Comparison of ENCODE assay signal across 11 cellular contexts in the genomic region with DNA sequence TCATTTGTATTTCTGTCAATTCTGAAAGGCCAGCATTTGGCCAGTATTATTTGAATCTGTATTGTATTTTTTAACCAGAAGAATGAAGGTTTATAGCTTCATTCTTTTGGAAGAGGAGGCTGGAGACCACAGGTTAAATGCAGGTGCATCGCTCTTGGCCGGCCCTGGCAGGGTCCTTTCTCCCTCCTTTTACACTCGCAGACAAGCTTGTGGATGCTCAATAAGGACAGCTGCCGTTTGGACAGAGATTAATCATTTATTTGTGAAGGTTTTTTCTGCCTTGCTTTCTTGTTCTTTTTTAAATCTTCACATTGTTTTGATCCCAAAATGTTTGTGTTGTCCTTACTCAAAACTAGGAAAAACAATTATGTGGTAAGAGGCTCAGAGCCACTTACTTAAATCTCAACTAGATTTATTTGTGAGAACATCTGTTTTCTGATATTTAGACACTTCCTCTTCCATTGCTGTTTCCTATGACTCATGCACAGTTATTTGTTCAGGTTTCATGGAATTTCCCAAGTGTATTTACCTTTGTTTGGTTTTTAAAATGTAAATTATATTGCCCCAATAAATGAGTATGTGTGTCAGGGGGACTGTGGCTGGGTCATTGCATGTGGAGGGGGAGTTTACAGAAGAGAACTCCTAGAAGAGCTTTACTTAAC. TPM values are rescaled to one million over a fixed set of nuclear protein-coding genes. Genes with fewer than 3 reads are reported as not detected.
A peak's percentile ranks its signal among the peaks of the same experiment; 100 is the strongest.
DNase-seq lines count a peak whose midpoint lies in the region; ATAC-seq, FAIRE-seq and TF ChIP-seq lines count a peak whose summit lies in the region.
"Had no signal": no experiment of that assay in that cellular context is flagged by ENCODE, and none has a peak within 500 bp of the region (broad histone marks: within the 10 kb centered on the region; RNA-seq: fewer than 3 reads in every experiment).

No MANE protein-coding gene starts in this region.

- CTCF ChIA-PET in Panc1 (lab: Charles Lee), result no interaction called here

- POLR2A ChIA-PET in Panc1 (lab: Charles Lee), result no interaction called here

- no peak overlapping the region for H3K9ac ChIP-seq in rectal smooth muscle tissue (ENCODE audit: low read length)

- H3K4me3 ChIP-seq in Panc1 (ENCODE audit: low read depth in 2 of 2, low read length in 2 of 2), result no peak overlapping the region
- H3K4me3 ChIP-seq in esophagus squamous epithelium, result no peak overlapping the region
- no peak overlapping the region for H3K4me3 ChIP-seq in rectal smooth muscle tissue (ENCODE audit: low read length)
- H3K4me3 ChIP-seq in lower leg skin (ENCODE audit: low read depth, poor library complexity, severe bottlenecking), result no peak overlapping the region

- no peak overlapping the region for H3K27ac ChIP-seq in Panc1 (ENCODE audit: low read length)
- H3K27ac ChIP-seq in esophagus squamous epithelium, result peak overlapping the region; percentile 6 to 82 (median 80)
- peak overlapping the region; percentile 60 for H3K27ac ChIP-seq in rectal smooth muscle tissue (ENCODE audit: low read depth, low read length)

- TF ChIP-seq CTCF in Panc1 (IDR thresholded peaks at IDR 0.05) (no peak), esophagus squamous epithelium (IDR thresholded peaks at IDR 0.05) (no peak), lower leg skin (IDR thresholded peaks at IDR 0.05) (no peak)

- H3K4me1 ChIP-seq in Panc1 (ENCODE audit: control insufficient read depth, insufficient read depth, low read length), result no peaks in the 10 kb centered on the region
- peaks cover 0 to 42% (median 12%) of the 10 kb centered on the region in 3 donors for H3K4me1 ChIP-seq in esophagus squamous epithelium
- H3K4me1 ChIP-seq in rectal smooth muscle tissue (ENCODE audit: control insufficient read depth, insufficient read depth, low read length), result peaks cover 10% of the 10 kb centered on the region

- in situ Hi-C loops in Panc1 (cut with HindIII; ENCODE audit: low pct_unique_long_range_greater_than_20kb, low sequenced_read_pairs), result no loop called here

- no peak for DNase-seq in GM12891 (ENCODE audit: insufficient read length, low spot score)
- DNase-seq in Panc1 (ENCODE audit: low read depth, low spot score), result peak; percentile 50
- no peak for DNase-seq in esophagus squamous epithelium (lab: John Stamatoyannopoulos, UW)
- DNase-seq in lower leg skin (ENCODE audit: low spot score in 2 of 2), result no peak
- no peak for DNase-seq in GM12892 (ENCODE audit: insufficient read length)
- no peak for DNase-seq in head of caudate nucleus
- DNase-seq in CD1c-positive myeloid dendritic cell (ENCODE audit: extremely low spot score), result no peak
- DNase-seq: NCI-H510A treated with DMSO at 0.1 percent for 48 hours; stimulated activated CD4-positive, alpha-beta T cell treated with anti-CD3 and anti-CD28 coated beads, Interleukin-2, amount 100 ng/mL, for 48 hours had no signal

- H3K9me3 ChIP-seq in Panc1 (ENCODE audit: control insufficient read depth, insufficient read depth, low read depth, low read length) (no peaks in the 10 kb centered on the region), esophagus squamous epithelium (no peaks in the 10 kb centered on the region)

- intact Hi-C loops in Panc1 (cut with micrococcal nuclease; ENCODE audit: unreplicated experiment) (no loop called here), esophagus squamous epithelium (cut with DNase I) (no loop called here), lower leg skin (cut with DNase I; ENCODE audit: low total_unique reads) (no loop called here), head of caudate nucleus (cut with DNase I) (no loop called here)

- H3K36me3 ChIP-seq in Panc1 (ENCODE audit: control insufficient read depth, insufficient read depth, low read length), result peaks cover 6% of the 10 kb centered on the region; the same call in 1 of the 2 replicates
- H3K36me3 ChIP-seq in esophagus squamous epithelium, result peaks cover 0 to 76% (median 10%) of the 10 kb centered on the region in 3 donors
- H3K36me3 ChIP-seq in rectal smooth muscle tissue (ENCODE audit: control insufficient read depth, insufficient read depth, low read length), result peaks cover 4% of the 10 kb centered on the region

- 34 to 56% methylated on average over 4 of the region's 4 CpGs for WGBS in esophagus squamous epithelium, 2 donors
- 63 to 67% methylated on average over 4 of the region's 4 CpGs for WGBS in lower leg skin, 2 donors

- FAIRE-seq in GM12891 (lab: Jason Lieb, UNC) (no peak), GM12892 (lab: Jason Lieb, UNC) (no peak)

- BruUV-seq in Panc1 (replicated peaks; lab: Mats Ljungman, UMichigan), result no TSS peak

- H3K27me3 ChIP-seq in Panc1 (ENCODE audit: control insufficient read depth, insufficient read depth, low read length) (no peaks in the 10 kb centered on the region), esophagus squamous epithelium (no peaks in the 10 kb centered on the region), rectal smooth muscle tissue (ENCODE audit: control insufficient read depth, insufficient read depth, low read length) (no peaks in the 10 kb centered on the region)

- peak; percentile 73 for ATAC-seq in Panc1
- ATAC-seq: activated CD4-positive, CD25-positive, alpha-beta regulatory T cell treated with anti-CD3 and anti-CD28 coated beads, Interleukin-2, amount 50 U/mL, for 24 hours had no signal

- TF ChIP-seq POLR2A in GM12891 (IDR thresholded peaks at IDR 0.05; ENCODE audit: low read depth, low read length) (no peak), esophagus squamous epithelium (IDR thresholded peaks at IDR 0.05) (no peak), lower leg skin (IDR thresholded peaks at IDR 0.05) (no peak), GM12892 (IDR thresholded peaks at IDR 0.05; ENCODE audit: low read depth, low read length) (no peak)

TF ChIP-seq in GM12891, 5 proteins besides CTCF, POLR2A, EP300 and RAD21:
- no peak for TF ChIP-seq POLR2AphosphoS5 (IDR thresholded peaks at IDR 0.05; ENCODE audit: low read depth, low read length)
- TF ChIP-seq SPI1 (IDR thresholded peaks at IDR 0.05; ENCODE audit: low read depth, low read length), result peak; percentile 26; the same call in 1 of the 2 replicates

RNA-seq across cellular contexts. Expression of gene LAMC2, which starts 46.7 kb away (rescaled TPM):
- 0.14 TPM for polyA plus RNA-seq in GM12891 (2012; ENCODE audit: low read depth, missing spikeins)
- total RNA-seq in Panc1 (2021; ENCODE audit: unreplicated experiment) (8.3 TPM), esophagus squamous epithelium (10 to 100 TPM in 3 of 4 donors, 1 to 10 TPM in 1; 9.4 to 17.4 (median 15.9) TPM), lower leg skin (10 to 100 TPM; 29.6 to 36.8 (median 33.1) TPM)
- polyA plus RNA-seq in Panc1 (2012; ENCODE audit: insufficient read length), result 6.2 TPM
- polyA plus RNA-seq in GM12892 (2012; ENCODE audit: missing spikeins), result 0.30 TPM
